ENCODE assay signal across 9 cellular contexts in the genomic region with DNA sequence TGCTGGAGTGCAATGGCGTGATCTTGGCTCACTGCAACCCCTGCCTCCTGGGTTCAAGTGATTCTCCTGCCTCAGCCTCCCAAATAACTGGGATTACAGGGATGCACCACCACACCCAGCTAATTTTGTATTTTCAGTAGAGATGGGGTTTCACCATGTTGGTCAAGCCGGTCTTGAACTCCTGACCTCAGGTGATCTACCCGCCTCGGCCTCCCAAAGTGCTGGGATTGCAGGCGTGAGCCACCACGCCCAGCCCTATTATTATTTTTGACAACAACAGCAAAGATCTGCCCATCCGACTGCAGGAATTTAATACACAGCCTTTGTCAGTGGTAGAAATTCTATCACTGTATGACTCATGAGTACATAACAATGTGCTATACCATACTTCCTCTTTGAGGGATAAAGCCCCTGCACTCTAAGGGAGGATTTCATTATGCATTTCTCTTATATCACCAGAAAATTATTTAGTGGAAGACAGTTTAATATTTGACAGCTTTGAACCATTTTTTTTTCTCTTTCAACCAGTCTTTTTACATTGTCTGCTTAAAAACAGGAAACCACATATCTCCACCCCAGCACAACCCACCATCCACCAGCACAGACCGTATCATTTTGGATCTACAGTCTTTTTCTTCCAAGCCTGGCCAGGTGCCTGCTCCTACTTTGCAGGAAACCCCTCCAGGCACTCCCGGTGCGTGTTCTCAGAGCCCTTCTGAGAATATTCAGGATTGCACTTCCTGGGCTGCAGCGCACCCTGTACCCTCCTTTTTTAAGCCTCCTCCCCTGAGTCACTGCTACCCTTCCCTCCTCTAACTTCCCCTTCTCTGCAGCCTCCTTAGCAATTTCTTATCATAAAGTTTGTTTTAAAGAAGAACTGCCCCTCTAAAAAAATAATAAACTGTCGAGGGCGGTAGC. TPM values are rescaled to one million over a fixed set of nuclear protein-coding genes. Genes with fewer than 3 reads are reported as not detected.
DNase-seq lines count a peak whose midpoint lies in the region; ATAC-seq and TF ChIP-seq lines count a peak whose summit lies in the region.
"Had no signal": no experiment of that assay in that cellular context is flagged by ENCODE, and none has a peak within 500 bp of the region (broad histone marks: within the 10 kb centered on the region; RNA-seq: fewer than 3 reads in every experiment).

No MANE protein-coding gene starts in this region.

- no peaks in the 10 kb centered on the region for H3K27me3 ChIP-seq in BLaER1 treated with 17β-estradiol and CSF1 and Interleukin-3, amounts not matched to agents 10 nM and 100 nM
- H3K27me3 ChIP-seq in neural progenitor cell = no peaks in the 10 kb centered on the region

- no peak for TF ChIP-seq CTCF in neural progenitor cell (IDR thresholded peaks at IDR 0.05)

- peak overlapping the region; percentile 32 for H2AFZ ChIP-seq in neural progenitor cell (replicated peaks)

- H3K4me3 ChIP-seq in BLaER1 treated with 17β-estradiol and CSF1 and Interleukin-3, amounts not matched to agents 10 nM and 100 nM = peak overlapping the region; percentile 72 to 93 (median 80)
- no peak overlapping the region for H3K4me3 ChIP-seq in neural progenitor cell

- H3K36me3 ChIP-seq in BLaER1 treated with 17β-estradiol and CSF1 and Interleukin-3, amounts not matched to agents 10 nM and 100 nM = peaks cover 0 to 31% (median 7%) of the 10 kb centered on the region in 11 experiments; a peak in 11 of 22 replicates
- no peaks in the 10 kb centered on the region for H3K36me3 ChIP-seq in neural progenitor cell

- H3K4me1 ChIP-seq in BLaER1 treated with 17β-estradiol and CSF1 and Interleukin-3, amounts not matched to agents 10 nM and 100 nM = peaks cover 58 to 78% (median 64%) of the 10 kb centered on the region in 10 experiments
- H3K4me1 ChIP-seq in neural progenitor cell = no peaks in the 10 kb centered on the region

- peaks cover 4 to 45% (median 34%) of the 10 kb centered on the region in 11 experiments; a peak in 19 of 22 replicates for H4K20me1 ChIP-seq in BLaER1 treated with 17β-estradiol and CSF1 and Interleukin-3, amounts not matched to agents 10 nM and 100 nM
- H4K20me1 ChIP-seq in neural progenitor cell (ENCODE audit: low read depth) = no peaks in the 10 kb centered on the region

- peak overlapping the region; percentile 81 to 93 (median 87) for H3K9ac ChIP-seq in BLaER1 treated with 17β-estradiol and CSF1 and Interleukin-3, amounts not matched to agents 10 nM and 100 nM
- H3K9ac ChIP-seq in neural progenitor cell = no peak overlapping the region

- peaks cover 60% of the 10 kb centered on the region for H3K36me3 Mint-ChIP-seq in effector memory CD8-positive, alpha-beta T cell (ENCODE audit: insufficient read depth)
- no peaks in the 10 kb centered on the region for H3K36me3 Mint-ChIP-seq in neural progenitor cell

- peaks cover 55 to 87% of the 10 kb centered on the region in 2 donors for H3K4me1 Mint-ChIP-seq in effector memory CD8-positive, alpha-beta T cell (ENCODE audit: low read depth in 2 of 2)
- H3K4me1 Mint-ChIP-seq in neural progenitor cell = no peaks in the 10 kb centered on the region

- peaks cover 0 to 1% of the 10 kb centered on the region in 2 donors for H3K9me3 Mint-ChIP-seq in effector memory CD8-positive, alpha-beta T cell
- H3K9me3 Mint-ChIP-seq in neural progenitor cell = no peaks in the 10 kb centered on the region

- peak overlapping the region; percentile 70 to 96 (median 92) for H3K27ac ChIP-seq in BLaER1 treated with 17β-estradiol and CSF1 and Interleukin-3, amounts not matched to agents 10 nM and 100 nM
- H3K27ac ChIP-seq in neural progenitor cell = no peak overlapping the region

- H3K27me3 Mint-ChIP-seq in effector memory CD8-positive, alpha-beta T cell = no peaks in the 10 kb centered on the region
- peaks cover 3% of the 10 kb centered on the region for H3K27me3 Mint-ChIP-seq in neural progenitor cell (ENCODE audit: insufficient read depth, low read depth)

- peak overlapping the region; percentile 98 to 99 for H3K4me3 Mint-ChIP-seq in effector memory CD8-positive, alpha-beta T cell
- H3K4me3 Mint-ChIP-seq in neural progenitor cell = no peak overlapping the region

- peak overlapping the region; percentile 92 to 99 (median 98) for H3K4me2 ChIP-seq in BLaER1 treated with 17β-estradiol and CSF1 and Interleukin-3, amounts not matched to agents 10 nM and 100 nM
- H3K4me2 ChIP-seq in neural progenitor cell = no peak overlapping the region

- ATAC-seq in GM19397 (IDR thresholded peaks at IDR 0.05; ENCODE audit: unreplicated experiment) (peak; percentile 44), HG03378 (IDR thresholded peaks at IDR 0.05; ENCODE audit: unreplicated experiment) (peak; percentile 32)
- ATAC-seq in effector memory CD8-positive, alpha-beta T cell (replicated peaks) = peak; percentile 43

- H3K9me3 ChIP-seq in BLaER1 treated with 17β-estradiol and CSF1 and Interleukin-3, amounts not matched to agents 10 nM and 100 nM (replicated peaks in 1 of 11) = no peaks in the 10 kb centered on the region
- H3K9me3 ChIP-seq in neural progenitor cell (ENCODE audit: low read depth) = no peaks in the 10 kb centered on the region

- no peaks in the 10 kb centered on the region for H3F3A ChIP-seq in neural progenitor cell (ENCODE audit: low read depth)

- peak overlapping the region; percentile 98 to 99 for H3K27ac Mint-ChIP-seq in effector memory CD8-positive, alpha-beta T cell
- no peak overlapping the region for H3K27ac Mint-ChIP-seq in neural progenitor cell

- no peaks in the 10 kb centered on the region for H3K79me2 ChIP-seq in neural progenitor cell (ENCODE audit: low read depth)

- peak in 3 of 5 donors; percentile 23 to 71 (median 37) for DNase-seq in T-helper 1 cell
- peak in 2 of 3 experiments; percentile 37 to 45 for DNase-seq in effector memory CD8-positive, alpha-beta T cell
- DNase-seq in neural progenitor cell (ENCODE audit: low spot score) = no peak
- no peak for DNase-seq in NCI-H524 (lab: John Stamatoyannopoulos, UW)
- DNase-seq in occipital lobe (lab: John Stamatoyannopoulos, UW) = no peak

RNA-seq across cellular contexts. Expression of a gene that starts 0.6 kb away (rescaled TPM):
- total RNA-seq in neural progenitor cell (ENCODE audit: low replicate concordance) (not detected in 2 replicates), occipital lobe (5.8 TPM)

RNA-seq across cellular contexts. Expression of a gene that starts 12.0 kb away (rescaled TPM):
- total RNA-seq in neural progenitor cell (ENCODE audit: low replicate concordance) = not detected in 2 replicates
- not detected for total RNA-seq in occipital lobe
- total RNA-seq: H1 had no signal

RNA-seq across cellular contexts. Expression of a gene that starts 22.5 kb away (rescaled TPM):
- total RNA-seq in neural progenitor cell (ENCODE audit: low replicate concordance) = not detected in 2 replicates
- total RNA-seq in occipital lobe = not detected
- total RNA-seq: H1 had no signal

Comparison
In these comparisons a context has a peak if more than half of its experiments do, and no peak if none do; other contexts are left out.
1. DNase-seq: peak in T-helper 1 cell (3 of 5) and effector memory CD8-positive, alpha-beta T cell (2 of 3); none in neural progenitor cell (single experiment), NCI-H524 (0 of 2) and occipital lobe (single experiment).
2. Peak in every context shown above with its lines, with median percentiles within 50 percentile points of each other: ATAC-seq.